In genomic region chr19:40933025-40933424, GRCh38 we compare ENCODE assay signal across 24 cellular contexts. TPM values are rescaled to one million over a fixed set of nuclear protein-coding genes. Genes with fewer than 3 reads are reported as not detected.
DNase-seq lines count a peak whose midpoint lies in the region; FAIRE-seq and TF ChIP-seq lines count a peak whose summit lies in the region.
"Had no signal": no experiment of that assay in that cellular context is flagged by ENCODE, and none has a peak within 500 bp of the region (broad histone marks: within the 10 kb centered on the region; RNA-seq: fewer than 3 reads in every experiment).

No MANE protein-coding gene starts in this region.

- no peak overlapping the region for H3K4me2 ChIP-seq in keratinocyte (ENCODE audit: control insufficient read depth, extremely low read depth, insufficient read depth, low read depth, low read length)
- H3K4me2 ChIP-seq: smooth muscle cell had no signal

- no peak overlapping the region for H3K9ac ChIP-seq in keratinocyte (ENCODE audit: control insufficient read depth, extremely low read depth, insufficient read depth, low read length)

- H3K4me3 ChIP-seq in choroid plexus epithelial cell (ENCODE audit: low read depth, low read length) (no peak overlapping the region), keratinocyte (ENCODE audit: control insufficient read depth in 2 of 3, extremely low read depth in 1 of 3, insufficient read depth in 2 of 3, low read depth in 1 of 3, low read length in 3 of 3) (no peak overlapping the region)
- H3K4me3 ChIP-seq: lung, smooth muscle cell, testis had no signal

- H3K4me1 Mint-ChIP-seq in activated T-helper 2 cell treated with anti-CD3 and anti-CD28 coated beads, Interferon-gamma antibody, Interleukin-2, Interleukin-4, amounts not matched to agents 10 μg/mL and 5 μg/mL and 100 μg/mL, durations not matched to agents 14 hours and 24 hours and 36 hours (ENCODE audit: low read depth) = no peaks in the 10 kb centered on the region
- H3K4me1 Mint-ChIP-seq: activated naive CD8-positive, alpha-beta T cell treated with anti-CD3 and anti-CD28 coated beads, Interleukin-2, amount 50 U/mL, for 24 hours; naive thymus-derived CD4-positive, alpha-beta T cell had no signal

- no peaks in the 10 kb centered on the region for H3K36me3 ChIP-seq in keratinocyte (ENCODE audit: control insufficient read depth in 2 of 2, extremely low read depth in 1 of 2, insufficient read depth in 2 of 2, low read length in 2 of 2)

- no peaks in the 10 kb centered on the region for H3K79me2 ChIP-seq in keratinocyte (ENCODE audit: control insufficient read depth, insufficient read depth, low read length)

- H3K4me3 Mint-ChIP-seq in activated T-helper 2 cell treated with anti-CD3 and anti-CD28 coated beads, Interferon-gamma antibody, Interleukin-2, Interleukin-4, amounts not matched to agents 10 μg/mL and 5 μg/mL and 100 μg/mL, durations not matched to agents 14 hours and 24 hours and 36 hours (ENCODE audit: low read depth) = no peak overlapping the region
- H3K4me3 Mint-ChIP-seq: activated naive CD8-positive, alpha-beta T cell treated with anti-CD3 and anti-CD28 coated beads, Interleukin-2, amount 50 U/mL, for 24 hours; naive thymus-derived CD4-positive, alpha-beta T cell had no signal

- DNase-seq in EL (peak; percentile 36), LHCN-M2 (ENCODE audit: low read depth) (peak; percentile 9), choroid plexus epithelial cell (ENCODE audit: low read depth) (no peak), keratinocyte (ENCODE audit: low read depth, low spot score) (no peak), HuH-7 (ENCODE audit: low spot score) (no peak), H54 (ENCODE audit: insufficient read length, low spot score) (no peak), DMS 273 (lab: John Stamatoyannopoulos, UW; ENCODE audit: unreplicated experiment) (no peak)
- no peak for DNase-seq in activated T-helper 2 cell treated with anti-CD3 and anti-CD28 coated beads, Interferon-gamma antibody, Interleukin-2, Interleukin-4, amounts not matched to agents 10 μg/mL and 5 μg/mL and 100 μg/mL, durations not matched to agents 14 hours and 24 hours and 36 hours (ENCODE audit: low spot score)
- DNase-seq: activated CD4-positive, alpha-beta T cell treated with anti-CD3 and anti-CD28 coated beads, Interleukin-2, amount 50 U/mL, for 48 hours; activated naive CD8-positive, alpha-beta T cell treated with anti-CD3 and anti-CD28 coated beads, Interleukin-2, amount 50 U/mL, for 24 hours; activated T-cell treated with anti-CD3 and anti-CD28 coated beads, Interleukin-2, amount 50 U/mL, for 48 hours; AML-193; Calu3; caudate nucleus; effector memory CD4-positive, alpha-beta T cell; foreskin fibroblast; naive thymus-derived CD4-positive, alpha-beta T cell; NCI-H1694; posterior cingulate gyrus; testis had no signal

- peaks cover 17% of the 10 kb centered on the region for H3K27me3 Mint-ChIP-seq in activated T-helper 2 cell treated with anti-CD3 and anti-CD28 coated beads, Interferon-gamma antibody, Interleukin-2, Interleukin-4, amounts not matched to agents 10 μg/mL and 5 μg/mL and 100 μg/mL, durations not matched to agents 14 hours and 24 hours and 36 hours (ENCODE audit: low read depth)

- H3K9me3 Mint-ChIP-seq in activated T-helper 2 cell treated with anti-CD3 and anti-CD28 coated beads, Interferon-gamma antibody, Interleukin-2, Interleukin-4, amounts not matched to agents 10 μg/mL and 5 μg/mL and 100 μg/mL, durations not matched to agents 14 hours and 24 hours and 36 hours = no peaks in the 10 kb centered on the region
- H3K9me3 Mint-ChIP-seq: activated naive CD8-positive, alpha-beta T cell treated with anti-CD3 and anti-CD28 coated beads, Interleukin-2, amount 50 U/mL, for 24 hours had no signal

- dilution Hi-C loops in keratinocyte (cut with MboI; ENCODE audit: extremely low pct_ligation_motif_present, low sequenced_read_pairs) = no loop called here

- no peak overlapping the region for H2AFZ ChIP-seq in keratinocyte (ENCODE audit: control insufficient read depth, low read length)

- no peak for TF ChIP-seq POLR2A in H54 (IDR thresholded peaks at IDR 0.05; ENCODE audit: low read depth, low read length)

- no peak for FAIRE-seq in keratinocyte (lab: Jason Lieb, UNC)
- no peak for FAIRE-seq in H54 (lab: Jason Lieb, UNC)
- FAIRE-seq: GM18507 had no signal

- TF ChIP-seq CTCF in choroid plexus epithelial cell (conservative IDR thresholded peaks at IDR 0.05; ENCODE audit: low read depth, low read length) (peak; percentile 17), keratinocyte (optimal IDR thresholded peaks at IDR 0.05 in 1 of 3, IDR thresholded peaks at IDR 0.05 in 1 of 3, conservative IDR thresholded peaks at IDR 0.05 in 1 of 3; ENCODE audit: extremely low read depth in 1 of 3, insufficient read depth in 2 of 3, low read length in 3 of 3) (peak in 2 of 3 experiments; percentile 11 to 25)

- H3K27ac ChIP-seq in keratinocyte (ENCODE audit: control insufficient read depth, insufficient read depth, low read length) = no peak overlapping the region
- H3K27ac ChIP-seq: testis had no signal

- H4K20me1 ChIP-seq in keratinocyte (ENCODE audit: control insufficient read depth, extremely low read depth, insufficient read depth, low read length) = no peaks in the 10 kb centered on the region

- no peak overlapping the region for H3K27ac Mint-ChIP-seq in activated T-helper 2 cell treated with anti-CD3 and anti-CD28 coated beads, Interferon-gamma antibody, Interleukin-2, Interleukin-4, amounts not matched to agents 10 μg/mL and 5 μg/mL and 100 μg/mL, durations not matched to agents 14 hours and 24 hours and 36 hours
- H3K27ac Mint-ChIP-seq: activated naive CD8-positive, alpha-beta T cell treated with anti-CD3 and anti-CD28 coated beads, Interleukin-2, amount 50 U/mL, for 24 hours; naive thymus-derived CD4-positive, alpha-beta T cell had no signal

- no peaks in the 10 kb centered on the region for H3K9me3 ChIP-seq in keratinocyte (ENCODE audit: control insufficient read depth, low read depth, low read length)
- H3K9me3 ChIP-seq: testis had no signal

- intact Hi-C loops in activated T-helper 2 cell treated with anti-CD3 and anti-CD28 coated beads, Interferon-gamma antibody, Interleukin-2, Interleukin-4, amounts not matched to agents 10 μg/mL and 5 μg/mL and 100 μg/mL, durations not matched to agents 14 hours and 24 hours and 36 hours (cut with micrococcal nuclease) = no loop called here

- no peaks in the 10 kb centered on the region for H3K27me3 ChIP-seq in keratinocyte (ENCODE audit: control insufficient read depth, extremely low read depth, insufficient read depth, low read length)
- H3K27me3 ChIP-seq: testis had no signal

- no peaks in the 10 kb centered on the region for H3K36me3 Mint-ChIP-seq in activated T-helper 2 cell treated with anti-CD3 and anti-CD28 coated beads, Interferon-gamma antibody, Interleukin-2, Interleukin-4, amounts not matched to agents 10 μg/mL and 5 μg/mL and 100 μg/mL, durations not matched to agents 14 hours and 24 hours and 36 hours (ENCODE audit: low read depth)

- no peaks in the 10 kb centered on the region for H3K9me1 ChIP-seq in keratinocyte (ENCODE audit: control insufficient read depth, extremely low read depth, insufficient read depth, low read length)

- H3K4me1 ChIP-seq in keratinocyte (ENCODE audit: control insufficient read depth, extremely low read depth, insufficient read depth, low read length) = no peaks in the 10 kb centered on the region
- H3K4me1 ChIP-seq: testis had no signal

RNA-seq across cellular contexts. Expression of gene CYP2A7, which starts 51.0 kb away (rescaled TPM):
- not detected in 2 replicates for total RNA-seq in LHCN-M2 (2014; rRNA removed)
- polyA plus RNA-seq in LHCN-M2 (2012) = not detected
- polyA plus RNA-seq in keratinocyte = not detected in 3 replicates
- polyA plus RNA-seq in keratinocyte (2011; ENCODE audit: low read depth) = not detected
- not detected in 2 replicates for polyA plus RNA-seq in keratinocyte (2011; cell fraction: cytosol; rRNA removed)
- not detected in 2 replicates for polyA plus RNA-seq in keratinocyte (2011; cell fraction: nucleus; rRNA removed)
- not detected in 2 replicates for polyA plus RNA-seq in keratinocyte (2012; ENCODE audit: low replicate concordance)
- not detected in 3 replicates for polyA minus RNA-seq in keratinocyte
- polyA minus RNA-seq in keratinocyte (2011; cell fraction: cytosol; rRNA and poly(A)+ RNA removed) = not detected
- not detected in 2 replicates for polyA minus RNA-seq in keratinocyte (2011; cell fraction: nucleus; rRNA and poly(A)+ RNA removed)
- total RNA-seq in activated T-helper 2 cell treated with anti-CD3 and anti-CD28 coated beads, Interferon-gamma antibody, Interleukin-2, Interleukin-4, amounts not matched to agents 10 μg/mL and 5 μg/mL and 100 μg/mL, durations not matched to agents 14 hours and 24 hours and 36 hours = not detected in 2 replicates
- total RNA-seq: Calu3; naive thymus-derived CD4-positive, alpha-beta T cell; NCI-H460; smooth muscle cell had no signal
- polyA plus RNA-seq: naive thymus-derived CD4-positive, alpha-beta T cell; smooth muscle cell had no signal

RNA-seq across cellular contexts. Expression of gene CYP2B6, which starts 58.1 kb away (rescaled TPM):
- not detected in 2 replicates for total RNA-seq in LHCN-M2 (2014; rRNA removed)
- polyA plus RNA-seq in LHCN-M2 (2012) = not detected
- polyA plus RNA-seq in keratinocyte = not detected in 3 replicates
- not detected for polyA plus RNA-seq in keratinocyte (2011; ENCODE audit: low read depth)
- not detected in 2 replicates for polyA plus RNA-seq in keratinocyte (2011; cell fraction: cytosol; rRNA removed)
- not detected in 2 replicates for polyA plus RNA-seq in keratinocyte (2011; cell fraction: nucleus; rRNA removed)
- polyA plus RNA-seq in keratinocyte (2012; ENCODE audit: low replicate concordance) = not detected in 2 replicates
- not detected in 3 replicates for polyA minus RNA-seq in keratinocyte
- not detected for polyA minus RNA-seq in keratinocyte (2011; cell fraction: cytosol; rRNA and poly(A)+ RNA removed)
- not detected in 2 replicates for polyA minus RNA-seq in keratinocyte (2011; cell fraction: nucleus; rRNA and poly(A)+ RNA removed)
- total RNA-seq in activated T-helper 2 cell treated with anti-CD3 and anti-CD28 coated beads, Interferon-gamma antibody, Interleukin-2, Interleukin-4, amounts not matched to agents 10 μg/mL and 5 μg/mL and 100 μg/mL, durations not matched to agents 14 hours and 24 hours and 36 hours = not detected in 2 replicates
- total RNA-seq: naive thymus-derived CD4-positive, alpha-beta T cell; NCI-H460; smooth muscle cell had no signal
- polyA plus RNA-seq: naive thymus-derived CD4-positive, alpha-beta T cell; smooth muscle cell had no signal

Comparison
In these comparisons a context has a peak if more than half of its experiments do, and no peak if none do; other contexts are left out.
1. DNase-seq: peak in EL (single experiment) and LHCN-M2 (single experiment); none in choroid plexus epithelial cell (single experiment), keratinocyte (single experiment), activated T-helper 2 cell treated with anti-CD3 and anti-CD28 coated beads, Interferon-gamma antibody, Interleukin-2, Interleukin-4, amounts not matched to agents 10 μg/mL and 5 μg/mL and 100 μg/mL, durations not matched to agents 14 hours and 24 hours and 36 hours (single experiment), HuH-7 (single experiment), H54 (single experiment) and DMS 273 (single experiment).